ENCODE assay signal across 30 cellular contexts in the genomic region with DNA sequence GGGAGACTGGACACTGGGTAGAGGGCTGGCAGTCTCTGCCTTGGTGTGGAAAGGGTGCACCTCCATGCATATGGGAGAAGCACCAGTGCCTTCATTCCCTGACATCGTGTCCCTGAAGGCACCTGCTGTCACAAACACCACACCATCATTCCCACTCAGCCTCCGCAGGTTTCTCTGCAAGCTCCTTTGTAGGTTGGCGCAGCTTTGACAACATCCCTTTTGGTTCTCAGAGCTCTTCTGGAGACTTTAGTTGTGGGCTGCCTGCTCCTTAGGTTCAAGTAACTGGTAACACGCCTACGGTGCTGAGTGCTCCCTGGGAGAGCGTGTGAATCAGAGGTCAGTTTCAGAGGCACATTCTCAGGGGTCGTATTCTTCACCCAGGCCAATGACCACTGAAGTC.
"Had no signal": no experiment of that assay in that cellular context is flagged by ENCODE, and none has a peak within 500 bp of the region (broad histone marks: within the 10 kb centered on the region; RNA-seq: fewer than 3 reads in every experiment).

No MANE protein-coding gene starts in this region.

- ATAC-seq: activated CD8-positive, alpha-beta T cell treated with anti-CD3 and anti-CD28 coated beads for 36 hours; body of pancreas; Right ventricle myocardium inferior had no signal

- H3K27me3 ChIP-seq: adrenal gland, body of pancreas, breast epithelium had no signal

- H3K9me3 ChIP-seq: adrenal gland, body of pancreas, breast epithelium had no signal

- H3K4me3 Mint-ChIP-seq: activated CD4-positive, alpha-beta T cell treated with anti-CD3 and anti-CD28 coated beads, Interleukin-2, amount 10 ng/mL, durations not matched to agents 24 days and 14 days; activated CD8-positive, alpha-beta T cell treated with anti-CD3 and anti-CD28 coated beads for 36 hours; activated T-cell treated with anti-CD3 and anti-CD28 coated beads, Interleukin-2, amount 50 U/mL, for 72 hours; activated T-helper 17 cell treated with anti-CD3 and anti-CD28 coated beads, Interleukin-2, amount 50 U/mL, for 72 hours had no signal

- H3K4me3 ChIP-seq: adrenal gland, body of pancreas, breast epithelium, PC-9 had no signal

- FAIRE-seq: astrocyte, RCC 7860 had no signal

- H3K27me3 Mint-ChIP-seq: activated CD4-positive, alpha-beta T cell treated with anti-CD3 and anti-CD28 coated beads, Interleukin-2, amount 10 ng/mL, durations not matched to agents 24 days and 14 days; activated CD8-positive, alpha-beta T cell treated with anti-CD3 and anti-CD28 coated beads for 36 hours; activated T-helper 17 cell treated with anti-CD3 and anti-CD28 coated beads, Interleukin-2, amount 50 U/mL, for 72 hours had no signal

- H3K9ac ChIP-seq: KMS-11 had no signal

- H3K4me1 ChIP-seq: adrenal gland, breast epithelium had no signal

- DNase-seq: activated CD4-positive, alpha-beta T cell treated with anti-CD3 and anti-CD28 coated beads, Interleukin-2, amount 10 ng/mL, durations not matched to agents 24 days and 14 days; activated CD4-positive, alpha-beta T cell treated with anti-CD3 and anti-CD28 coated beads, Interleukin-2, amount 50 U/mL, for 4 hours; activated CD4-positive, CD25-positive, alpha-beta regulatory T cell; activated CD8-positive, alpha-beta T cell treated with anti-CD3 and anti-CD28 coated beads for 36 hours; activated effector memory CD4-positive, alpha-beta T cell treated with anti-CD3 and anti-CD28 coated beads, Interleukin-2, amount 50 U/mL, for 16 hours; activated naive CD4-positive, alpha-beta T cell; activated T-cell treated with anti-CD3 and anti-CD28 coated beads, Interleukin-2, amount 50 U/mL, for 1 hour; adrenal gland; body of pancreas; NCI-H1092 treated with DMSO at 0.1 percent for 48 hours; NCI-H146; NCI-H2029 treated with DMSO at 0.1 percent for 48 hours; NCI-H2107; NCI-H2171; NCI-H510A; NCI-H526; NCI-H748 treated with DMSO at 0.1 percent for 48 hours; NK-92 treated with Interleukin-12 subunit alpha and Interleukin-12 subunit beta, amount 100 ng/mL, for 24 hours; PC-9; T1000; WERI-Rb-1 had no signal

- H3K9me3 Mint-ChIP-seq: activated CD4-positive, alpha-beta T cell treated with anti-CD3 and anti-CD28 coated beads, Interleukin-2, amount 10 ng/mL, durations not matched to agents 24 days and 14 days; activated CD8-positive, alpha-beta T cell treated with anti-CD3 and anti-CD28 coated beads for 36 hours; activated naive CD4-positive, alpha-beta T cell treated with anti-CD3 and anti-CD28 coated beads, Interleukin-2, amount 50 U/mL, for 72 hours; activated T-cell treated with anti-CD3 and anti-CD28 coated beads, Interleukin-2, amount 50 U/mL, for 72 hours; activated T-helper 17 cell treated with anti-CD3 and anti-CD28 coated beads, Interleukin-2, amount 50 U/mL, for 72 hours had no signal

- H3K27ac Mint-ChIP-seq: activated CD4-positive, alpha-beta T cell treated with anti-CD3 and anti-CD28 coated beads, Interleukin-2, amount 10 ng/mL, durations not matched to agents 24 days and 14 days; activated CD8-positive, alpha-beta T cell treated with anti-CD3 and anti-CD28 coated beads for 36 hours; activated naive CD4-positive, alpha-beta T cell treated with anti-CD3 and anti-CD28 coated beads, Interleukin-2, amount 50 U/mL, for 72 hours; activated T-cell treated with anti-CD3 and anti-CD28 coated beads, Interleukin-2, amount 50 U/mL, for 72 hours had no signal

- H3K27ac ChIP-seq: adrenal gland, body of pancreas, breast epithelium, KMS-11, PC-9, RWPE1, WERI-Rb-1 had no signal

- H3K36me3 ChIP-seq: adrenal gland, breast epithelium had no signal
